8 cellular contexts compared by ENCODE assay signal in genomic region chr18:58529714-58530354, GRCh38.
A peak's percentile ranks its signal among the peaks of the same experiment; 100 is the strongest.
DNase-seq lines count a peak whose midpoint lies in the region; ATAC-seq and TF ChIP-seq lines count a peak whose summit lies in the region.

No MANE protein-coding gene starts in this region.

- H4K8ac ChIP-seq in IMR-90 (ENCODE audit: low read depth in 2 of 2, low read length in 2 of 2) = no peak overlapping the region

- DNase-seq in IMR-90 (peak; percentile 68), RWPE2 (ENCODE audit: low spot score) (no peak), foreskin fibroblast (peak; percentile 35 to 74), prostate gland (ENCODE audit: low spot score) (peak; percentile 63)
- peak; percentile 37 to 38 for DNase-seq in activated T-helper 1 cell treated with anti-CD3 and anti-CD28 coated beads, Interleukin-2, amount 50 U/mL, for 16 hours (ENCODE audit: low read depth in 1 of 2, low spot score in 1 of 2)

- no peak overlapping the region for H3K18ac ChIP-seq in IMR-90 (ENCODE audit: low read depth, low read length)

- no peaks in the 10 kb centered on the region for H3K27me3 ChIP-seq in IMR-90 (ENCODE audit: control insufficient read depth, insufficient read depth, low read length)
- no peaks in the 10 kb centered on the region for H3K27me3 ChIP-seq in RWPE2 (ENCODE audit: insufficient read depth, poor library complexity, severe bottlenecking)
- H3K27me3 ChIP-seq in prostate gland (replicated peaks; ENCODE audit: insufficient read depth) = no peaks in the 10 kb centered on the region

- H3K36me3 ChIP-seq in IMR-90 (ENCODE audit: control insufficient read depth, insufficient read depth, low read length) (peaks cover 11% of the 10 kb centered on the region), RWPE2 (ENCODE audit: low read depth) (no peaks in the 10 kb centered on the region), prostate gland (no peaks in the 10 kb centered on the region)

- H3K9me1 ChIP-seq in IMR-90 (ENCODE audit: insufficient read depth, low read length) = no peaks in the 10 kb centered on the region; the same call in 1 of the 2 replicates

- peaks cover 18% of the 10 kb centered on the region; the same call in 1 of the 2 replicates for H4K20me1 ChIP-seq in IMR-90 (ENCODE audit: insufficient read depth, low read length)

- no TSS peak for BruUV-seq in IMR-90 (replicated peaks; lab: Mats Ljungman, UMichigan)

- no peak overlapping the region for H3K4me2 ChIP-seq in IMR-90 (ENCODE audit: low read depth, low read length)

- no peak overlapping the region; the same call in 2 of the 3 replicates for H2BK15ac ChIP-seq in IMR-90 (ENCODE audit: low read depth, low read length)

- no peak overlapping the region for H4K5ac ChIP-seq in IMR-90 (ENCODE audit: low read depth, low read length)

- in situ Hi-C loops in IMR-90 (cut with MboI; ENCODE audit: low sequenced_read_pairs) = loop anchor here (5.0 to 10.0 kb wide), 3 partner anchors 205 to 535 kb away; no protein-coding TSS in a partner anchor

- H2AFZ ChIP-seq in IMR-90 (replicated peaks; ENCODE audit: low read length, poor library complexity) = no peak overlapping the region

- peak; percentile 90 for TF ChIP-seq RAD21 in IMR-90 (IDR thresholded peaks at IDR 0.05; ENCODE audit: low read length)

- H2AK5ac ChIP-seq in IMR-90 (ENCODE audit: low read depth, low read length) = no peak overlapping the region

- H3K79me1 ChIP-seq in IMR-90 (ENCODE audit: low read depth in 1 of 2, low read length in 2 of 2) = peaks cover 3 to 25% of the 10 kb centered on the region in 2 experiments; a peak in 3 of 4 replicates

- intact Hi-C loops in IMR-90 (cut with micrococcal nuclease) (loop anchor here (1.0 to 10.0 kb wide), 5 partner anchors 47 to 545 kb away; partner anchors contain the start of gene MALT1), prostate gland (cut with DNase I) (loop anchor here (2.0 kb wide), 1 partner anchor 233 kb away; no protein-coding TSS in a partner anchor)

- H3K4ac ChIP-seq in IMR-90 (ENCODE audit: low read depth, low read length) = no peak overlapping the region

- H2BK20ac ChIP-seq in IMR-90 (ENCODE audit: low read depth, low read length) = no peak overlapping the region

- H3K4me3 ChIP-seq in IMR-90 (ENCODE audit: insufficient read depth, low read depth, low read length) (no peak overlapping the region), RWPE2 (ENCODE audit: severe bottlenecking) (no peak overlapping the region), foreskin fibroblast (ENCODE audit: low read depth in 1 of 2, low read length in 2 of 2) (no peak overlapping the region), prostate gland (no peak overlapping the region)

- TF ChIP-seq CTCF in GM12872 (IDR thresholded peaks at IDR 0.05; ENCODE audit: insufficient read depth, low read depth, low read length) (peak; percentile 85), IMR-90 (conservative IDR thresholded peaks at IDR 0.05; ENCODE audit: low read depth, low read length) (peak; percentile 84), RWPE2 (IDR thresholded peaks at IDR 0.05; ENCODE audit: poor library complexity, severe bottlenecking) (peak; percentile 93), foreskin fibroblast (IDR thresholded peaks at IDR 0.05; ENCODE audit: low read depth, low read length) (peak; percentile 76), prostate gland (IDR thresholded peaks at IDR 0.05) (peak; percentile 35 to 91 (median 74))

- no peak overlapping the region for H2BK5ac ChIP-seq in IMR-90 (ENCODE audit: low read depth, low read length, poor library complexity, severe bottlenecking)

- H3K9me3 ChIP-seq in IMR-90 (ENCODE audit: control insufficient read depth, insufficient read depth, low read length) = no peaks in the 10 kb centered on the region
- H3K9me3 ChIP-seq in RWPE2 (ENCODE audit: severe bottlenecking) = no peaks in the 10 kb centered on the region
- no peaks in the 10 kb centered on the region for H3K9me3 ChIP-seq in prostate gland

- TF ChIP-seq POLR2A in IMR-90 (IDR thresholded peaks at IDR 0.05; ENCODE audit: low read depth, low read length) (no peak; the same call in 1 of the 2 replicates), prostate gland (IDR thresholded peaks at IDR 0.05) (no peak)

- no peak overlapping the region for H2BK120ac ChIP-seq in IMR-90 (ENCODE audit: low read depth, low read length)

- CTCF ChIA-PET in IMR-90 (lab: Yijun Ruan, JAX) = interaction anchor here (0.8 to 4.7 kb wide), 3 partner anchors 10 to 234 kb away, joined by 3 to 32 read pairs (median 3); no protein-coding TSS in a partner anchor

- dilution Hi-C loops in IMR-90 (cut with HindIII; ENCODE audit: low sequenced_read_pairs, unreplicated experiment) = no loop called here

- H3K27ac ChIP-seq in IMR-90 (ENCODE audit: insufficient read depth, low read length) (no peak overlapping the region), RWPE2 (ENCODE audit: poor library complexity, severe bottlenecking) (no peak overlapping the region), prostate gland (no peak overlapping the region)

- POLR2A ChIA-PET in IMR-90 (lab: Charles Lee; ENCODE audit: unreplicated experiment) = no interaction called here

- H3K4me1 ChIP-seq in IMR-90 (ENCODE audit: control insufficient read depth, insufficient read depth, low read length) (no peaks in the 10 kb centered on the region; the same call in 1 of the 2 replicates), RWPE2 (ENCODE audit: insufficient read depth, poor library complexity, severe bottlenecking) (no peaks in the 10 kb centered on the region), prostate gland (replicated peaks) (no peaks in the 10 kb centered on the region)

- no peak overlapping the region for H3K14ac ChIP-seq in IMR-90 (replicated peaks; ENCODE audit: low read depth, low read length)

- no peak overlapping the region for H3K56ac ChIP-seq in IMR-90 (ENCODE audit: extremely low read depth, insufficient read depth, low read length)

- no peak overlapping the region for H3K9ac ChIP-seq in IMR-90 (ENCODE audit: low read depth, low read length)

- H3K23ac ChIP-seq in IMR-90 (ENCODE audit: low read depth, low read length) = no peak overlapping the region

- no peak overlapping the region for H2AK9ac ChIP-seq in IMR-90 (replicated peaks; ENCODE audit: low read depth, low read length, poor library complexity)

- ATAC-seq in IMR-90 (ENCODE audit: low read depth) = peak; percentile 82
- peak; percentile 52; the same call in 2 of the 3 replicates for ATAC-seq in RWPE2 (ENCODE audit: low read depth)
- no peak for ATAC-seq in GM21528 (IDR thresholded peaks at IDR 0.05; ENCODE audit: low FRiP score, unreplicated experiment)
- no peak for ATAC-seq in GM19324 (IDR thresholded peaks at IDR 0.05; ENCODE audit: low FRiP score, unreplicated experiment)

- H4K91ac ChIP-seq in IMR-90 (ENCODE audit: insufficient read depth, low read depth, low read length) = no peak overlapping the region

- no CpG with 5 or more reads among the region's 6 CpGs for WGBS in IMR-90 (ENCODE audit: extremely low coverage in 2 of 2, insufficient read length in 1 of 2), 2 experiments
- 42% methylated on average over 6 of the region's 6 CpGs for WGBS in prostate gland

TF ChIP-seq in IMR-90, 13 proteins besides CTCF, POLR2A, EP300 and RAD21:
- TF ChIP-seq SMC3 (IDR thresholded peaks at IDR 0.05; ENCODE audit: low read depth, low read length) (peak; percentile 95), ELK1 (IDR thresholded peaks at IDR 0.05; ENCODE audit: borderline replicate concordance, low read depth, low read length) (no peak)
TF ChIP-seq in IMR-90: peak in this region for 1.

Comparison
In these comparisons a context has a peak if more than half of its experiments do, and no peak if none do; other contexts are left out.
1. ATAC-seq: peak in IMR-90 (single experiment) and RWPE2 (single experiment); none in GM21528 (single experiment) and GM19324 (single experiment).
2. Peak in every context shown above with its lines, with median percentiles within 50 percentile points of each other: CTCF ChIP-seq.